ENCODE assay signal across 26 cellular contexts in genomic region chr2:238418999-238419546, GRCh38.
"Had no signal": no experiment of that assay in that cellular context is flagged by ENCODE, and none has a peak within 500 bp of the region (broad histone marks: within the 10 kb centered on the region; RNA-seq: fewer than 3 reads in every experiment).

No MANE protein-coding gene starts in this region.

- H3K9me3 Mint-ChIP-seq: effector memory CD8-positive, alpha-beta T cell; natural killer cell treated with Interleukin-12 subunit alpha and Interleukin-12 subunit beta and Interleukin-15 and Interleukin-18, amount 100 ng/mL, for 72 hours had no signal

- H3K4me1 ChIP-seq: left lung, sigmoid colon, spleen, uterus had no signal

- H3K27me3 ChIP-seq: gastrocnemius medialis, left lung, ovary, sigmoid colon, spleen, testis, tibial artery, upper lobe of left lung, uterus had no signal

- H3K9me3 ChIP-seq: gastrocnemius medialis, left lung, mucosa of descending colon, psoas muscle, testis, tibial artery, upper lobe of left lung, uterus had no signal

- H3K27ac Mint-ChIP-seq: naive B cell; stimulated activated memory B cell treated with anti-CD40 and anti-IgM and Interleukin-4, amounts not matched to agents 10 μg/mL and 1 μg/mL and 100 μg/mL, for 72 hours had no signal

- ATAC-seq: effector memory CD8-positive, alpha-beta T cell; natural killer cell treated with Interleukin-12 subunit alpha and Interleukin-12 subunit beta and Interleukin-15 and Interleukin-18, amount 100 ng/mL, for 72 hours; right cardiac atrium; stimulated activated memory B cell treated with anti-CD40 and anti-IgM and Interleukin-4, amounts not matched to agents 10 μg/mL and 1 μg/mL and 100 μg/mL, for 72 hours; stimulated activated naive CD8-positive, alpha-beta T cell treated with anti-CD3 and anti-CD28 coated beads, Interleukin-15, Interleukin-2, amounts not matched to agents 100 U/mL and 50 U/mL, for 24 hours had no signal

- H3K4me3 ChIP-seq: gastrocnemius medialis, left lung, mucosa of descending colon, ovary, psoas muscle, sigmoid colon, skin epidermis, spleen, testis, tibial artery, upper lobe of left lung, uterus had no signal

- H3K4me1 Mint-ChIP-seq: naive B cell; stimulated activated memory B cell treated with anti-CD40 and anti-IgM and Interleukin-4, amounts not matched to agents 10 μg/mL and 1 μg/mL and 100 μg/mL, for 72 hours had no signal

- H3K27ac ChIP-seq: left lung, ovary, psoas muscle, sigmoid colon, spleen, upper lobe of left lung, uterus had no signal

- H3K36me3 ChIP-seq: gastrocnemius medialis, left lung, ovary, sigmoid colon, spleen, tibial artery, upper lobe of left lung, uterus had no signal

- H3K27me3 Mint-ChIP-seq: effector memory CD8-positive, alpha-beta T cell; natural killer cell treated with Interleukin-12 subunit alpha and Interleukin-12 subunit beta and Interleukin-15 and Interleukin-18, amount 100 ng/mL, for 72 hours had no signal

- H3K36me3 Mint-ChIP-seq: natural killer cell treated with Interleukin-12 subunit alpha and Interleukin-12 subunit beta and Interleukin-15 and Interleukin-18, amount 100 ng/mL, for 72 hours had no signal

- H3K4me3 Mint-ChIP-seq: effector memory CD8-positive, alpha-beta T cell; mesothelial cell of epicardium; natural killer cell treated with Interleukin-12 subunit alpha and Interleukin-12 subunit beta and Interleukin-15 and Interleukin-18, amount 100 ng/mL, for 72 hours; stimulated activated memory B cell treated with anti-CD40 and anti-IgM and Interleukin-4, amounts not matched to agents 10 μg/mL and 1 μg/mL and 100 μg/mL, for 72 hours had no signal

- DNase-seq: cortex of kidney; effector memory CD8-positive, alpha-beta T cell; gastrocnemius medialis; kidney; left lung; mesenchymal stem cell; mucosa of descending colon; naive B cell; nucleus accumbens; ovary; posterior cingulate gyrus; psoas muscle; right cardiac atrium; sigmoid colon; spleen; stimulated activated CD4-positive, alpha-beta T cell treated with anti-CD3 and anti-CD28 coated beads, Interleukin-4, amount 100 ng/mL, for 4 hours; stimulated activated naive CD8-positive, alpha-beta T cell treated with anti-CD3 and anti-CD28 coated beads, Interleukin-15, Interleukin-2, amounts not matched to agents 100 U/mL and 50 U/mL, for 24 hours; substantia nigra; testis; tibial artery; upper lobe of left lung; uterus had no signal
